Comparison of ENCODE assay signal across 20 cellular contexts in genomic region chr2:229193281-229193680, GRCh38.
"Had no signal": no experiment of that assay in that cellular context is flagged by ENCODE, and none has a peak within 500 bp of the region (broad histone marks: within the 10 kb centered on the region; RNA-seq: fewer than 3 reads in every experiment).

No MANE protein-coding gene starts in this region.

- DNase-seq: natural killer cell; occipital lobe; ovary; posterior cingulate gyrus; psoas muscle; right cardiac atrium; right lobe of liver; sigmoid colon; small intestine; stimulated activated CD4-positive, alpha-beta T cell treated with anti-CD3 and anti-CD28 coated beads, Interleukin-15, amount 100 ng/mL, for 24 hours; stimulated activated CD4-positive, alpha-beta T cell treated with anti-CD3 and anti-CD28 coated beads, Interleukin-2, amount 100 ng/mL, for 24 hours; stimulated activated CD4-positive, alpha-beta T cell treated with anti-CD3 and anti-CD28 coated beads, Interleukin-2, amount 100 ng/mL, for 48 hours; stimulated activated CD4-positive, alpha-beta T cell treated with anti-CD3 and anti-CD28 coated beads, Interleukin-4, amount 100 ng/mL, for 24 hours; stimulated activated naive B cell treated with anti-CD40 and anti-IgM and Interleukin-4, amounts not matched to agents 10 μg/mL and 1 μg/mL and 100 μg/mL, for 72 hours; stimulated activated naive CD4-positive, alpha-beta T cell treated with Interleukin-2 at 50 U/mL for 16 hours; stomach; thyroid gland; upper lobe of right lung; uterus had no signal

- ATAC-seq: natural killer cell; psoas muscle; right cardiac atrium; right lobe of liver; stimulated activated effector memory CD8-positive, alpha-beta T cell treated with anti-CD3 and anti-CD28 coated beads, Interleukin-12 subunit alpha, Interleukin-12 subunit beta, amount 100 ng/mL, for 72 hours; stimulated activated naive B cell treated with anti-CD40 and anti-IgM and Interleukin-4, amounts not matched to agents 10 μg/mL and 1 μg/mL and 100 μg/mL, for 72 hours; upper lobe of right lung had no signal
